10 cellular contexts compared by ENCODE assay signal in the genomic region with DNA sequence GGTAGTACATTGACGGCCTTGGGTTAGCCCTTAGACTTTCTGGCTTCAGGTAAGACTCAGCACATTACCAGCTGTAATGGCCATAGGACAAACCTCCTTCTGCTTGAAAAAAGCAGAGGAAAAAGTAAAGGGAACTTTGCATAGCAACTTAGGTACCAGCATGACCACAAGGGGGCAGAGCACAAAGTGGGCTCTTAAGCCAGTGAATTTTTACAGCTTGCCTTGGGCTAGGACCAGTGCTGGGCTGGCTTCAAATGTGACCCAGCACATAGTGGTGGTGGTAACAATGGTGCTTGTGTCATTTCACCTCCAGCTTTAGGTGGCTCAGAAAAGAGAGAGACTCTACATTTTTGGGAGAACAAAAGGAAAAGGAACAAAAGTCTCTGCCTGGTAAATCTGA.
A peak's percentile ranks its signal among the peaks of the same experiment; 100 is the strongest.
DNase-seq lines count a peak whose midpoint lies in the region; ATAC-seq and TF ChIP-seq lines count a peak whose summit lies in the region.
"Had no signal": no experiment of that assay in that cellular context is flagged by ENCODE, and none has a peak within 500 bp of the region (broad histone marks: within the 10 kb centered on the region; RNA-seq: fewer than 3 reads in every experiment).

No MANE protein-coding gene starts in this region.

- H3K9me3 Mint-ChIP-seq in neural crest cell, result peaks cover 2% of the 10 kb centered on the region

- TF ChIP-seq CTCF in LNCAP (IDR thresholded peaks at IDR 0.05) (peak; percentile 48; the same call in 1 of the 2 replicates), choroid plexus epithelial cell (conservative IDR thresholded peaks at IDR 0.05; ENCODE audit: low read depth, low read length) (peak; percentile 67), neural crest cell (conservative IDR thresholded peaks at IDR 0.05) (peak; percentile 68)

- DNase-seq in NCI-H524 (lab: John Stamatoyannopoulos, UW), result peak; percentile 6 to 16
- DNase-seq in NCI-H524 treated with DMSO at 0.1 percent for 48 hours (lab: John Stamatoyannopoulos, UW), result no peak
- DNase-seq in choroid plexus epithelial cell (ENCODE audit: low read depth), result peak; percentile 50
- DNase-seq in neural crest cell (ENCODE audit: low read depth, low spot score), result peak; percentile 25
- DNase-seq: left lung had no signal

- H3K4me3 Mint-ChIP-seq in neural crest cell, result no peak overlapping the region
- H3K4me3 Mint-ChIP-seq: T-helper 1 cell treated with Interleukin-12 subunit alpha and Interleukin-12 subunit beta and Interleukin-4 antibody, amounts not matched to agents 30 μg/mL and 1 μg/mL, for 36 hours had no signal

- H3K36me3 Mint-ChIP-seq in neural crest cell (ENCODE audit: low read depth), result no peaks in the 10 kb centered on the region

- H3K27ac Mint-ChIP-seq in neural crest cell (ENCODE audit: unreplicated experiment), result no peak overlapping the region
- H3K27ac Mint-ChIP-seq: T-helper 1 cell treated with Interleukin-12 subunit alpha and Interleukin-12 subunit beta and Interleukin-4 antibody, amounts not matched to agents 30 μg/mL and 1 μg/mL, for 36 hours had no signal

- H3K27me3 Mint-ChIP-seq in neural crest cell (ENCODE audit: low read depth), result no peaks in the 10 kb centered on the region

- no peaks in the 10 kb centered on the region for H3K4me1 Mint-ChIP-seq in neural crest cell

- ATAC-seq in HG02763 (IDR thresholded peaks at IDR 0.05; ENCODE audit: unreplicated experiment), result no peak
- ATAC-seq in HG03039 (IDR thresholded peaks at IDR 0.05; ENCODE audit: unreplicated experiment), result no peak
- no peak for ATAC-seq in GM18870 (IDR thresholded peaks at IDR 0.05; ENCODE audit: unreplicated experiment)
- ATAC-seq: left lung had no signal

- no peak overlapping the region for H3K4me3 ChIP-seq in choroid plexus epithelial cell (ENCODE audit: low read depth, low read length)
- H3K4me3 ChIP-seq: left lung had no signal
